In the genomic region with DNA sequence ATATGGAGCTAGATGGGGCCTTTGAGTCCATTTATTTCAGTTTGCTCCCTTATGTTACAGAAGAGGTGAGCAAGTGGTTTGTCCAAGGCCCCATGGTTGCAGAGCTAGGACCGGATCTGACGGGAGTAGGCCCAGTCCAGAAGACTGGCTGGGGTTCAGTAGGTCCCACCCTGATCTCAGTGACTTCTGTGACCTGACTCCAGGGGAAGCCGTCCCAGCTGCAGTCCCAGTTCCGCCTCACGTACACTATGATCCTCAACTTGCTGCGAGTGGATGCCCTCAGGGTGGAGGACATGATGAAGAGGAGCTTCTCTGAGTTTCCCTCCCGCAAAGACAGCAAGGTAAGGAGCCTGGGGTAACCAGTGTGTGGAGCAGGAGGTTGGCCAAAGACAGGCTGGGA, we compare ENCODE assay signal across 34 cellular contexts. TPM values are rescaled to one million over a fixed set of nuclear protein-coding genes. Genes with fewer than 3 reads are reported as not detected.
"Had no signal": no experiment of that assay in that cellular context is flagged by ENCODE, and none has a peak within 500 bp of the region (broad histone marks: within the 10 kb centered on the region; RNA-seq: fewer than 3 reads in every experiment).

No MANE protein-coding gene starts in this region.

- H3K4me3 Mint-ChIP-seq: activated CD4-positive, alpha-beta T cell treated with anti-CD3 and anti-CD28 coated beads for 36 hours; activated CD4-positive, alpha-beta T cell treated with anti-CD3 and anti-CD28 coated beads, Interleukin-2, amount 10 ng/mL, durations not matched to agents 7 days and 5 days; activated CD8-positive, alpha-beta memory T cell treated with anti-CD3 and anti-CD28 coated beads, Interleukin-2, amount 10 ng/mL, durations not matched to agents 7 days and 5 days; activated naive CD8-positive, alpha-beta T cell treated with anti-CD3 and anti-CD28 coated beads, Interleukin-2, amount 10 ng/mL, durations not matched to agents 7 days and 5 days; activated T-cell treated with anti-CD3 and anti-CD28 coated beads, Interleukin-2, amount 50 U/mL, for 72 hours; activated T-helper 17 cell treated with anti-CD3 and anti-CD28 coated beads, Interleukin-2, amount 50 U/mL, for 72 hours; IgD-negative memory B cell had no signal

- H3K9me3 ChIP-seq: adrenal gland had no signal

- H3K27ac ChIP-seq: adrenal gland had no signal

- H3K4me3 ChIP-seq: adrenal gland had no signal

- H3K27me3 Mint-ChIP-seq: activated CD4-positive, alpha-beta T cell treated with anti-CD3 and anti-CD28 coated beads for 36 hours; activated CD4-positive, alpha-beta T cell treated with anti-CD3 and anti-CD28 coated beads, Interleukin-2, amount 10 ng/mL, durations not matched to agents 7 days and 5 days; activated CD8-positive, alpha-beta memory T cell treated with anti-CD3 and anti-CD28 coated beads, Interleukin-2, amount 10 ng/mL, durations not matched to agents 7 days and 5 days; activated naive CD8-positive, alpha-beta T cell treated with anti-CD3 and anti-CD28 coated beads, Interleukin-2, amount 10 ng/mL, durations not matched to agents 7 days and 5 days; activated T-helper 17 cell treated with anti-CD3 and anti-CD28 coated beads, Interleukin-2, amount 50 U/mL, for 72 hours; brain; IgD-negative memory B cell had no signal

- ATAC-seq: activated CD4-positive, alpha-beta T cell treated with anti-CD3 and anti-CD28 coated beads for 36 hours; activated CD8-positive, alpha-beta memory T cell treated with anti-CD3 and anti-CD28 coated beads, Interleukin-2, amount 10 ng/mL, durations not matched to agents 7 days and 5 days; activated T-cell treated with anti-CD3 and anti-CD28 coated beads, Interleukin-2, amount 50 U/mL, for 72 hours; activated T-helper 17 cell treated with anti-CD3 and anti-CD28 coated beads, Interleukin-2, amount 50 U/mL, for 72 hours; Panc1; SK-N-SH treated with all-trans-retinoic acid at 6 μM for 48 hours had no signal

- H3K27me3 ChIP-seq: adrenal gland had no signal

- DNase-seq: activated CD4-positive, alpha-beta T cell treated with anti-CD3 and anti-CD28 coated beads for 36 hours; activated CD4-positive, alpha-beta T cell treated with anti-CD3 and anti-CD28 coated beads, Interleukin-2, amount 10 ng/mL, durations not matched to agents 7 days and 5 days; activated CD4-positive, alpha-beta T cell treated with anti-CD3 and anti-CD28 coated beads, Interleukin-2, amount 50 U/mL, for 48 hours; activated CD8-positive, alpha-beta memory T cell treated with anti-CD3 and anti-CD28 coated beads for 24 hours; activated CD8-positive, alpha-beta memory T cell treated with anti-CD3 and anti-CD28 coated beads, Interleukin-2, amount 10 ng/mL, durations not matched to agents 7 days and 5 days; activated effector memory CD4-positive, alpha-beta T cell treated with anti-CD3 and anti-CD28 coated beads, Interleukin-2, amount 50 U/mL, for 16 hours; activated naive CD4-positive, alpha-beta T cell; activated naive CD4-positive, alpha-beta T cell treated with anti-CD3 and anti-CD28 coated beads, Interleukin-2, amount 50 U/mL, for 16 hours; activated T-cell treated with anti-CD3 and anti-CD28 coated beads, Interleukin-2, amount 50 U/mL, for 1 hour; activated T-cell treated with anti-CD3 and anti-CD28 coated beads, Interleukin-2, amount 50 U/mL, for 72 hours; adrenal gland; caudate nucleus; Karpas-422; KBM-7; NCI-H1105; NCI-H1417 treated with DMSO at 0.1 percent for 48 hours; NCI-H187 treated with DMSO at 0.1 percent for 48 hours; NCI-H2081; NCI-H2171 treated with DMSO at 0.1 percent for 48 hours; NCI-H2227 treated with DMSO at 0.1 percent for 48 hours; NCI-H446 treated with DMSO at 0.1 percent for 48 hours; NCI-H524; SIG-M5; SW 1271; T-helper 1 cell; T1000 had no signal

- H3K27ac Mint-ChIP-seq: activated CD4-positive, alpha-beta T cell treated with anti-CD3 and anti-CD28 coated beads for 36 hours; activated CD4-positive, alpha-beta T cell treated with anti-CD3 and anti-CD28 coated beads, Interleukin-2, amount 10 ng/mL, durations not matched to agents 7 days and 5 days; activated CD8-positive, alpha-beta memory T cell treated with anti-CD3 and anti-CD28 coated beads, Interleukin-2, amount 10 ng/mL, durations not matched to agents 7 days and 5 days; activated naive CD8-positive, alpha-beta T cell treated with anti-CD3 and anti-CD28 coated beads, Interleukin-2, amount 10 ng/mL, durations not matched to agents 7 days and 5 days; activated T-cell treated with anti-CD3 and anti-CD28 coated beads, Interleukin-2, amount 50 U/mL, for 72 hours; activated T-helper 17 cell treated with anti-CD3 and anti-CD28 coated beads, Interleukin-2, amount 50 U/mL, for 72 hours had no signal

- H3K9me3 Mint-ChIP-seq: activated CD4-positive, alpha-beta T cell treated with anti-CD3 and anti-CD28 coated beads, Interleukin-2, amount 10 ng/mL, durations not matched to agents 7 days and 5 days; activated naive CD8-positive, alpha-beta T cell treated with anti-CD3 and anti-CD28 coated beads, Interleukin-2, amount 10 ng/mL, durations not matched to agents 7 days and 5 days; activated T-cell treated with anti-CD3 and anti-CD28 coated beads, Interleukin-2, amount 50 U/mL, for 72 hours; activated T-helper 17 cell treated with anti-CD3 and anti-CD28 coated beads, Interleukin-2, amount 50 U/mL, for 72 hours; brain; IgD-negative memory B cell had no signal

RNA-seq across cellular contexts. Expression of a gene that starts 20.6 kb away (rescaled TPM):
- total RNA-seq: SK-MEL-5; T-helper 2 cell treated with Interferon-gamma antibody and Interleukin-4, amounts not matched to agents 100 ng/mL and 5 ng/mL, for 36 hours had no signal
- polyA plus RNA-seq: IgD-negative memory B cell had no signal
